ENCODE assay signal across 1 cellular context in the genomic region with DNA sequence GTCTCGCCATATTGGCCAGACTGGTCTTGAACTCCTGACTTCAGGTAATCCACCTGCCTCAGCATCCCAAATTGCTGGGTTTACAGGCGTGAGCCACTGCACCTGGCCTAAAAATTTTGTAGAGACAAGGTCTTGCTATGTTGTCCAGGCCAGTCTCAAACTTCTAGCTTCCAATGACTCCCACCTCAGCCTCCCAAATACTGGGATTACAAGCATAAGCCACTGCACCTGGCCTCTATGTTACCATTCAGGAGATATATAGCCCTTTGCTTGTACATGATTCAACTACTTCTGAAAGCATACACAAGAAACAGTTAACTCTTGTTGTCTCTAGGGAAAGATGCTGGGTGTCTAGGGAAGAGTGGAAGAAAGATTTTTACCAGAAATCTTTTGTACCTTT.
TF ChIP-seq lines count a peak whose summit lies in the region.

No MANE protein-coding gene starts in this region.

TF ChIP-seq in HepG2, 621 proteins besides CTCF, POLR2A, EP300 and RAD21:
- TF ChIP-seq, protein P1, sequence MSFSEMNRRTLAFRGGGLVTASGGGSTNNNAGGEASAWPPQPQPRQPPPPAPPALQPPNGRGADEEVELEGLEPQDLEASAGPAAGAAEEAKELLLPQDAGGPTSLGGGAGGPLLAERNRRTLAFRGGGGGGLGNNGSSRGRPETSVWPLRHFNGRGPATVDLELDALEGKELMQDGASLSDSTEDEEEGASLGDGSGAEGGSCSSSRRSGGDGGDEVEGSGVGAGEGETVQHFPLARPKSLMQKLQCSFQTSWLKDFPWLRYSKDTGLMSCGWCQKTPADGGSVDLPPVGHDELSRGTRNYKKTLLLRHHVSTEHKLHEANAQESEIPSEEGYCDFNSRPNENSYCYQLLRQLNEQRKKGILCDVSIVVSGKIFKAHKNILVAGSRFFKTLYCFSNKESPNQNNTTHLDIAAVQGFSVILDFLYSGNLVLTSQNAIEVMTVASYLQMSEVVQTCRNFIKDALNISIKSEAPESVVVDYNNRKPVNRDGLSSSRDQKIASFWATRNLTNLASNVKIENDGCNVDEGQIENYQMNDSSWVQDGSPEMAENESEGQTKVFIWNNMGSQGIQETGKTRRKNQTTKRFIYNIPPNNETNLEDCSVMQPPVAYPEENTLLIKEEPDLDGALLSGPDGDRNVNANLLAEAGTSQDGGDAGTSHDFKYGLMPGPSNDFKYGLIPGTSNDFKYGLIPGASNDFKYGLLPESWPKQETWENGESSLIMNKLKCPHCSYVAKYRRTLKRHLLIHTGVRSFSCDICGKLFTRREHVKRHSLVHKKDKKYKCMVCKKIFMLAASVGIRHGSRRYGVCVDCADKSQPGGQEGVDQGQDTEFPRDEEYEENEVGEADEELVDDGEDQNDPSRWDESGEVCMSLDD (CRISPR knock-in tag; IDR thresholded peaks at IDR 0.05; ENCODE audit: borderline replicate concordance): no peak
- TF ChIP-seq SNAPC2 (CRISPR knock-in tag; IDR thresholded peaks at IDR 0.05): no peak
- no peak for TF ChIP-seq WIZ (CRISPR knock-in tag; IDR thresholded peaks at IDR 0.05)
- TF ChIP-seq ZNF563 (CRISPR knock-in tag; IDR thresholded peaks at IDR 0.05): 0 out of 2 replicates have a peak, but pooled peaks have one; percentile 30
